ENCODE assay signal across 9 cellular contexts in the genomic region with DNA sequence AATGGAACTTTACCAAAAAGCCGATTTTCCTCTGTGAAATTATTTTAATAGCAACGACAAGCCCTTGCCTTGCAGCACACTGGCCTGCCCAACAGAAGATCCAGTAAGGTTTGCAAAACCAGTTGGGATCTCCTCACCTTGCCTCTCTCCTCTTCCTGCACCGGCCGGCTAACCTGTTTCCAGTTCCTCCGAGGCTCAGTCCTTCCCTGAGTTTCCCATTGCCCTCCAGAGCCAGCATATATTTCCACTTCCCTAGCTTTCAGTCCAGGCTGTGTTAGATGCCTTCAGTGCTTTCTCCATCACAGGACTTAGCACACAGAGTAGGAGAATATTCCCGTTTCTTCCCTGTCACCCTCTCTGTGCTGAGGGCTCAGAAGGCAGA.
DNase-seq lines count a peak whose midpoint lies in the region; ATAC-seq, FAIRE-seq and TF ChIP-seq lines count a peak whose summit lies in the region.
"Had no signal": no experiment of that assay in that cellular context is flagged by ENCODE, and none has a peak within 500 bp of the region (broad histone marks: within the 10 kb centered on the region; RNA-seq: fewer than 3 reads in every experiment).

No MANE protein-coding gene starts in this region.

- no peaks in the 10 kb centered on the region for H3K27me3 ChIP-seq in SJSA1 (replicated peaks)

- no peaks in the 10 kb centered on the region for H3K36me3 ChIP-seq in SJSA1

- no peak for DNase-seq in HFF-Myc (ENCODE audit: extremely low read depth, low read depth)
- no peak for DNase-seq in SJSA1 (ENCODE audit: low read depth in 1 of 2, low spot score in 2 of 2)
- DNase-seq in glutamatergic neuron: no peak
- DNase-seq in renal cortical epithelial cell (ENCODE audit: low read depth): peak; percentile 35
- DNase-seq in RCC 7860 (ENCODE audit: low spot score): no peak
- DNase-seq in effector CD8-positive, alpha-beta T cell (lab: John Stamatoyannopoulos, UW): no peak
- no peak for DNase-seq in activated naive CD4-positive, alpha-beta T cell (lab: John Stamatoyannopoulos, UW)

- no peak for ATAC-seq in HG03196 (IDR thresholded peaks at IDR 0.05; ENCODE audit: unreplicated experiment)

- H3K4me1 Mint-ChIP-seq in glutamatergic neuron (ENCODE audit: low read depth, unreplicated experiment): peaks cover 14% of the 10 kb centered on the region

- no peak for TF ChIP-seq CTCF in HFF-Myc (IDR thresholded peaks at IDR 0.05; ENCODE audit: low read depth, low read length, missing control alignments)
- TF ChIP-seq CTCF in glutamatergic neuron (IDR thresholded peaks at IDR 0.05; ENCODE audit: partially characterized antibody, unreplicated experiment): no peak

- no peak overlapping the region for H3K27ac ChIP-seq in SJSA1

- peak overlapping the region; percentile 84 for H3K4me3 Mint-ChIP-seq in glutamatergic neuron (ENCODE audit: unreplicated experiment)

- H3K27ac Mint-ChIP-seq in glutamatergic neuron (ENCODE audit: unreplicated experiment): peak overlapping the region; percentile 70
- H3K27ac Mint-ChIP-seq: dendritic cell treated with granulocyte-macrophage colony-stimulating factor and Interleukin-4, amounts not matched to agents 40 ng/mL and 50 ng/mL, for 4 days had no signal

- H3K9me3 ChIP-seq in SJSA1 (replicated peaks): no peaks in the 10 kb centered on the region

- no peaks in the 10 kb centered on the region for H3K36me3 Mint-ChIP-seq in glutamatergic neuron (ENCODE audit: unreplicated experiment)

- FAIRE-seq in RCC 7860 (lab: Jason Lieb, UNC): no peak

- peaks cover 16% of the 10 kb centered on the region for H3K4me1 ChIP-seq in SJSA1 (replicated peaks)

- H3K9me3 Mint-ChIP-seq in glutamatergic neuron (ENCODE audit: unreplicated experiment): no peaks in the 10 kb centered on the region
- H3K9me3 Mint-ChIP-seq: dendritic cell treated with granulocyte-macrophage colony-stimulating factor and Interleukin-4, amounts not matched to agents 40 ng/mL and 50 ng/mL, for 4 days had no signal

- H3K4me3 ChIP-seq in HFF-Myc (replicated peaks; ENCODE audit: low read depth, low read length) (peak overlapping the region; percentile 55), SJSA1 (peak overlapping the region; percentile 47)

- peaks cover 2% of the 10 kb centered on the region for H3K27me3 Mint-ChIP-seq in glutamatergic neuron (ENCODE audit: unreplicated experiment)
